Comparison of ENCODE assay signal across 8 cellular contexts in the genomic region with DNA sequence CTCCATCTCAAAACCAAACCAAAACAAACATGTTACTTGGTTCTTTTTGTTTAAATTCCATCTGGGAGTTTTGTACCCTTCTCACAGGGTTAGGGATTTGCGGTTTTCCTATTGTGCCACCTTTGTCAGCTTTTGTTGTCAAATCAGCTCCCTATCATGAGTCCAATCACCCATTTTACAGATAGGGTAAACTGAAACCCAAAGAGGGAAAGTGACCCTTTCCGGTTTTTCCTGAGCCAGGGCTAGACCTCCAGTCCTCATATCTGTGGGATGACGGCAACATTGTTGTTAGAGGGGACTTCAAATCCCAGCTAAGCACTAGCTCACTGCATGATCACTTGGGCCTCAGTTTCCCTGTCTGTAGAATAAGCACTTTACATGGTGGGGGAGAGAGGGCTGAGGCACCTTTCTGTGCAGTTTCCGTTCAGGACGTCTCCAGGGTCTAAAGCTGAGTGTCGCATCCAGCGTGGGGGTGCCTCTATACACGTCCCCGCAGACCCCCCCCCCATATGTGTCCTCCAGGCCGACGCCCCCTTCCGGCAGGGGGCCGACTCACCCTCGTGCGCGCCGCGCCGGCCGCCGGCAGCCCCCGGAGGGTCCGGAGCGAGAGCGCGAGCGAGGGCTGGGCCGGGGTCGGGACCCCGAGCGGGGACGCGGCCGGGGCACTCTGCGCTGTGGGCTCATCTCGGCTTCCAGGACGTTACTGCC. TPM values are rescaled to one million over a fixed set of nuclear protein-coding genes. Genes with fewer than 3 reads are reported as not detected.
DNase-seq lines count a peak whose midpoint lies in the region; ATAC-seq and TF ChIP-seq lines count a peak whose summit lies in the region.

No MANE protein-coding gene starts in this region.

- H3K36me3 ChIP-seq in CD4-positive, alpha-beta memory T cell (ENCODE audit: insufficient read depth, low read length), result no peaks in the 10 kb centered on the region
- H3K36me3 ChIP-seq in OCI-LY7 (ENCODE audit: insufficient read depth, low read length), result peaks cover 4% of the 10 kb centered on the region; the same call in 1 of the 2 replicates
- no peaks in the 10 kb centered on the region for H3K36me3 ChIP-seq in duodenal mucosa (ENCODE audit: control insufficient read depth in 1 of 2, insufficient read depth in 2 of 2, low read length in 2 of 2)

- H3K36me3 Mint-ChIP-seq in CD4-positive, alpha-beta memory T cell, result no peaks in the 10 kb centered on the region
- H3K36me3 Mint-ChIP-seq in nephron progenitor cell (ENCODE audit: low read depth), result peaks cover 9% of the 10 kb centered on the region

- H3K4me1 Mint-ChIP-seq in CD4-positive, alpha-beta memory T cell, result peaks cover 11 to 20% (median 16%) of the 10 kb centered on the region in 4 donors
- peaks cover 22% of the 10 kb centered on the region for H3K4me1 Mint-ChIP-seq in nephron progenitor cell

- peak overlapping the region; percentile 44; the same call in 1 of the 2 replicates for H3K4me2 ChIP-seq in OCI-LY7 (ENCODE audit: low read length)

- no peaks in the 10 kb centered on the region for H3K79me2 ChIP-seq in OCI-LY7 (ENCODE audit: insufficient read depth, low read depth, low read length)

- H3K9me3 ChIP-seq in CD4-positive, alpha-beta memory T cell (ENCODE audit: control insufficient read depth in 1 of 2, low read length in 2 of 2), result no peaks in the 10 kb centered on the region
- H3K9me3 ChIP-seq in OCI-LY7 (ENCODE audit: low read length) (no peaks in the 10 kb centered on the region), duodenal mucosa (ENCODE audit: control insufficient read depth in 1 of 2, low read length in 2 of 2) (no peaks in the 10 kb centered on the region)

- no peak for DNase-seq in CD4-positive, alpha-beta memory T cell
- DNase-seq in OCI-LY7 (ENCODE audit: low spot score), result no peak
- no peak for DNase-seq in nephron progenitor cell
- DNase-seq in Ammon's horn (ENCODE audit: low spot score), result no peak
- DNase-seq in effector CD8-positive, alpha-beta T cell (lab: John Stamatoyannopoulos, UW), result no peak

- peak overlapping the region; percentile 35 to 94 (median 91) for H3K4me3 Mint-ChIP-seq in CD4-positive, alpha-beta memory T cell
- peak overlapping the region; percentile 95 for H3K4me3 Mint-ChIP-seq in nephron progenitor cell

- no TSS peak for BruUV-seq in OCI-LY7 (replicated peaks; lab: Mats Ljungman, UMichigan)

- H3K9me3 Mint-ChIP-seq in CD4-positive, alpha-beta memory T cell, result peaks cover 0 to 2% (median 0%) of the 10 kb centered on the region in 8 donors
- peaks cover 23% of the 10 kb centered on the region for H3K9me3 Mint-ChIP-seq in nephron progenitor cell

- H2AFZ ChIP-seq in OCI-LY7 (ENCODE audit: low read length), result no peak overlapping the region

- CTCF ChIA-PET in CD4-positive, alpha-beta memory T cell (lab: Charles Lee; ENCODE audit: partially characterized antibody), result interaction anchor here (0.7 to 8.0 kb wide), 24 partner anchors 9 to 217 kb away, joined by 3 to 65 read pairs (median 6); partner anchors contain the start of genes BST2, DDA1, MRPL34 and MVB12A
- CTCF ChIA-PET in OCI-LY7 (lab: Charles Lee; ENCODE audit: unreplicated experiment), result no interaction called here

- no peaks in the 10 kb centered on the region for H4K20me1 ChIP-seq in OCI-LY7 (ENCODE audit: insufficient read depth, low read length)

- no peak for ATAC-seq in HG03280 (IDR thresholded peaks at IDR 0.05; ENCODE audit: unreplicated experiment)
- ATAC-seq in HG03469 (IDR thresholded peaks at IDR 0.05; ENCODE audit: unreplicated experiment), result no peak

- H3K27me3 Mint-ChIP-seq in CD4-positive, alpha-beta memory T cell, result no peaks in the 10 kb centered on the region
- peaks cover 26% of the 10 kb centered on the region for H3K27me3 Mint-ChIP-seq in nephron progenitor cell (ENCODE audit: low read depth, poor library complexity)

- POLR2A ChIA-PET in CD4-positive, alpha-beta memory T cell (lab: Charles Lee; ENCODE audit: partially characterized antibody), result interaction anchor here (0.9 to 2.0 kb wide), 6 partner anchors 16 to 76 kb away, joined by 3 to 6 read pairs (median 4); partner anchors contain the start of genes ANO8 and MVB12A
- POLR2A ChIA-PET in OCI-LY7 (lab: Charles Lee), result no interaction called here

- no peaks in the 10 kb centered on the region for H3K27me3 ChIP-seq in CD4-positive, alpha-beta memory T cell (ENCODE audit: insufficient read depth, low read length)
- peaks cover 0 to 15% of the 10 kb centered on the region in 2 donors for H3K27me3 ChIP-seq in duodenal mucosa (ENCODE audit: control insufficient read depth in 1 of 2, insufficient read depth in 2 of 2, low read length in 2 of 2)

- peaks cover 24% of the 10 kb centered on the region for H3K4me1 ChIP-seq in CD4-positive, alpha-beta memory T cell (ENCODE audit: insufficient read depth, low read length)
- H3K4me1 ChIP-seq in OCI-LY7 (ENCODE audit: insufficient read depth, low read length, poor library complexity, severe bottlenecking), result peaks cover 18% of the 10 kb centered on the region
- H3K4me1 ChIP-seq in duodenal mucosa (ENCODE audit: control insufficient read depth in 1 of 2, insufficient read depth in 2 of 2, low read length in 2 of 2), result peaks cover 7 to 19% of the 10 kb centered on the region in 2 donors

- H3K27ac Mint-ChIP-seq in CD4-positive, alpha-beta memory T cell, result peak overlapping the region in 1 of 7 donors; percentile 15
- H3K27ac Mint-ChIP-seq in nephron progenitor cell, result no peak overlapping the region

- H3K9me2 ChIP-seq in OCI-LY7 (ENCODE audit: insufficient read depth, low read length), result no peaks in the 10 kb centered on the region

- H3K27ac ChIP-seq in CD4-positive, alpha-beta memory T cell (ENCODE audit: low read depth, low read length), result peak overlapping the region; percentile 34
- H3K27ac ChIP-seq in OCI-LY7 (ENCODE audit: low read depth, low read length, poor library complexity, severe bottlenecking) (no peak overlapping the region), duodenal mucosa (ENCODE audit: low read depth, low read length) (no peak overlapping the region)

- H3K4me3 ChIP-seq in CD4-positive, alpha-beta memory T cell (ENCODE audit: low read length in 2 of 2), result peak overlapping the region in 1 of 2 donors; percentile 29
- H3K4me3 ChIP-seq in OCI-LY7 (ENCODE audit: low read depth, low read length, poor library complexity, severe bottlenecking) (no peak overlapping the region), duodenal mucosa (ENCODE audit: low read depth in 1 of 2, low read length in 2 of 2) (peak overlapping the region; percentile 55 to 78)

- H3K9ac ChIP-seq in duodenal mucosa (ENCODE audit: low read depth in 1 of 2, low read length in 2 of 2), result peak overlapping the region; percentile 49 to 54

- TF ChIP-seq CTCF in OCI-LY7 (conservative IDR thresholded peaks at IDR 0.05; ENCODE audit: low read length), result no peak
- TF ChIP-seq CTCF in nephron progenitor cell (IDR thresholded peaks at IDR 0.05), result peak; percentile 10

- intact Hi-C loops in CD4-positive, alpha-beta memory T cell (cut with micrococcal nuclease), result loop anchor here (5.0 kb wide), 1 partner anchor 323 kb away; no protein-coding TSS in a partner anchor
- intact Hi-C loops in OCI-LY7 (cut with micrococcal nuclease; ENCODE audit: unreplicated experiment), result no loop called here

RNA-seq across cellular contexts. Expression of gene CCDC194, which starts 3.9 kb away (rescaled TPM):
- total RNA-seq in CD4-positive, alpha-beta memory T cell, result 1 to 10 TPM; 2.5 to 3.3 TPM
- not detected for polyA plus RNA-seq in CD4-positive, alpha-beta memory T cell
- total RNA-seq in OCI-LY7 (2014; rRNA removed; shearing (Covaris generic)), result 2.4 and 2.9 TPM in 2 replicates
- 8.5 and 8.8 TPM in 2 replicates for total RNA-seq in OCI-LY7 (2022)

RNA-seq across cellular contexts. Expression of gene PLVAP, which starts 13.0 kb away (rescaled TPM):
- total RNA-seq in CD4-positive, alpha-beta memory T cell, result under 1 TPM in 1 of 2 experiments, not detected in 1; 0.23 TPM
- not detected for polyA plus RNA-seq in CD4-positive, alpha-beta memory T cell
- total RNA-seq in OCI-LY7 (2014; rRNA removed; shearing (Covaris generic)), result 0.16 and 0.28 TPM in 2 replicates
- 0.31 and 1.5 TPM in 2 replicates for total RNA-seq in OCI-LY7 (2022)

RNA-seq across cellular contexts. Expression of gene BST2, which starts 15.3 kb away (rescaled TPM):
- 10 to 100 TPM; 55.9 TPM for total RNA-seq in CD4-positive, alpha-beta memory T cell
- 100 to 1,000 TPM; 143 to 173 TPM for polyA plus RNA-seq in CD4-positive, alpha-beta memory T cell
- total RNA-seq in OCI-LY7 (2014; rRNA removed; shearing (Covaris generic)), result 101 and 134 TPM in 2 replicates
- total RNA-seq in OCI-LY7 (2022), result 114 and 146 TPM in 2 replicates

RNA-seq across cellular contexts. Expression of gene MVB12A, which starts 29.7 kb away (rescaled TPM):
- total RNA-seq in CD4-positive, alpha-beta memory T cell, result 10 to 100 TPM; 35.4 to 38.0 TPM
- 10 to 100 TPM; 29.5 to 32.6 TPM for polyA plus RNA-seq in CD4-positive, alpha-beta memory T cell
- 47.4 and 57.3 TPM in 2 replicates for total RNA-seq in OCI-LY7 (2014; rRNA removed; shearing (Covaris generic))
- 55.5 and 65.1 TPM in 2 replicates for total RNA-seq in OCI-LY7 (2022)

RNA-seq across cellular contexts. Expression of gene GTPBP3, which starts 52.8 kb away (rescaled TPM):
- total RNA-seq in CD4-positive, alpha-beta memory T cell, result 10 to 100 TPM; 53.7 to 58.4 TPM
- polyA plus RNA-seq in CD4-positive, alpha-beta memory T cell, result 10 to 100 TPM in 1 of 2 donors, 1 to 10 TPM in 1; 6.4 to 12.7 TPM
- total RNA-seq in OCI-LY7 (2014; rRNA removed; shearing (Covaris generic)), result 83.2 and 103 TPM in 2 replicates
- total RNA-seq in OCI-LY7 (2022), result 104 and 113 TPM in 2 replicates
